8 cellular contexts compared by ENCODE assay signal in the genomic region with DNA sequence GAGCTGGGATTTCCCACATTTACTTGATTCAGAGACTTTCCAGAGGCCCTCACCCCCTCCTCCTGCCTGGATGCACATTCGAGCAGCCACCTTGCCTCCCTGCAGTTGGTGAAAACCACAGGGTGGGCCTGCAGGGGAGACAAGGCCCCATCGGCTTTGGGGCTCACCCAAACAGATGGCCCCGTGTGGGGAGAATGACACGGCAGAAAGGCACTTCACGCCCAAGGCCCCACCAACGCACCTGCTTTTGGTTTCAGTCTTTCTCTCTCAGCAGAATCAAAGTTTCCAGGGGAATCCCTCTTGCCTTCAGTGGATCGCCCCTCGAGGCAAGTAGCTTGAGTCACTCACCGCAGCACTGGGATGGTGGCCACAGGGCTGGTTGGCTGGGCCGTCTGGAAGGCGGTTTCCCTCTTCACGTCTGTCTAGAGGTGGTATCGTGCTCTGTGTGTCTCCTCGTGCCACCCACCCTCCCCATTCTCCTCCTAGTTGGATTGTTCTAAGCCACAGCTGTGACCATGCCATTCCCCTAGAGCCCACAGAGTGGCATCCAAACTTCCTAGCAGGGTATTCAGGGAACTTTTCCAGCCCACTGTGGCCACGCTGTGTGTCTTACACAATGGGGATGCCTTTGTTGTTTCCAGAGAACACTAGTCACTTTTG. TPM values are rescaled to one million over a fixed set of nuclear protein-coding genes. Genes with fewer than 3 reads are reported as not detected.
A peak's percentile ranks its signal among the peaks of the same experiment; 100 is the strongest.
DNase-seq lines count a peak whose midpoint lies in the region; ATAC-seq and TF ChIP-seq lines count a peak whose summit lies in the region.

No MANE protein-coding gene starts in this region.

- CTCF ChIA-PET in activated naive CD4-positive, alpha-beta T cell treated with anti-CD3 and anti-CD28 coated beads, Interleukin-2, amount 10 ng/mL, durations not matched to agents 7 days and 5 days (lab: Charles Lee) = interaction anchor here (0.8 to 1.7 kb wide), 4 partner anchors 12 to 69 kb away, joined by 3 to 7 read pairs (median 4); no protein-coding TSS in a partner anchor

- H3K4me2 ChIP-seq in GM23338 = no peak overlapping the region
- peak overlapping the region; percentile 33 for H3K4me2 ChIP-seq in OCI-LY1 (ENCODE audit: low read length)

- H3K9me3 Mint-ChIP-seq in GM23338 = no peaks in the 10 kb centered on the region
- no peaks in the 10 kb centered on the region for H3K9me3 Mint-ChIP-seq in activated naive CD4-positive, alpha-beta T cell treated with anti-CD3 and anti-CD28 coated beads, Interleukin-2, amount 10 ng/mL, durations not matched to agents 7 days and 5 days

- TF ChIP-seq CTCF in GM12872 (IDR thresholded peaks at IDR 0.05; ENCODE audit: insufficient read depth, low read depth, low read length) = peak; percentile 35; the same call in 2 of the 3 replicates
- 0 out of 4 replicates have a peak, but pooled peaks of 1 of the 2 experiments have one; percentile 5 for TF ChIP-seq CTCF in GM23338 (conservative IDR thresholded peaks at IDR 0.05; ENCODE audit: low read depth in 2 of 2)
- TF ChIP-seq CTCF in OCI-LY1 (IDR thresholded peaks at IDR 0.05; ENCODE audit: low read length) = no peak
- TF ChIP-seq CTCF in spleen (IDR thresholded peaks at IDR 0.05 in 8 of 11, conservative IDR thresholded peaks at IDR 0.05 in 3 of 11) = no peak
- TF ChIP-seq CTCF in thyroid gland (IDR thresholded peaks at IDR 0.05) = no peak

- H3F3A ChIP-seq in GM23338 (replicated peaks; ENCODE audit: low read depth) (no peaks in the 10 kb centered on the region), OCI-LY1 (ENCODE audit: insufficient read depth, low read length) (0 out of 2 replicates have a peak, but pooled peaks cover 3% of the 10 kb centered on the region)

- H3K9ac ChIP-seq in OCI-LY1 (ENCODE audit: low read length) = peak overlapping the region; percentile 36

- H3K4me3 ChIP-seq in GM23338 (no peak overlapping the region), OCI-LY1 (ENCODE audit: low read depth, low read length, poor library complexity, severe bottlenecking) (peak overlapping the region; percentile 1), spleen (peak overlapping the region in 1 of 8 donors; percentile 45), thyroid gland (replicated peaks in 1 of 3) (no peak overlapping the region)

- peak overlapping the region; percentile 28; the same call in 1 of the 2 replicates for H2AFZ ChIP-seq in GM23338
- H2AFZ ChIP-seq in OCI-LY1 (ENCODE audit: low read length) = no peak overlapping the region

- H3K27ac Mint-ChIP-seq in GM23338 = no peak overlapping the region
- H3K27ac Mint-ChIP-seq in activated naive CD4-positive, alpha-beta T cell treated with anti-CD3 and anti-CD28 coated beads, Interleukin-2, amount 10 ng/mL, durations not matched to agents 7 days and 5 days = peak overlapping the region; percentile 81

- H3K9me3 ChIP-seq in OCI-LY1 (ENCODE audit: low read length) = no peaks in the 10 kb centered on the region
- H3K9me3 ChIP-seq in spleen = no peaks in the 10 kb centered on the region
- H3K9me3 ChIP-seq in thyroid gland = no peaks in the 10 kb centered on the region

- intact Hi-C loops in spleen (cut with DNase I; ENCODE audit: low total_unique reads) = no loop called here
- intact Hi-C loops in thyroid gland (cut with DNase I) = no loop called here

- H3K4me1 ChIP-seq in GM23338 (ENCODE audit: insufficient read depth) = peaks cover 1% of the 10 kb centered on the region
- H3K4me1 ChIP-seq in OCI-LY1 (ENCODE audit: insufficient read depth, low read length, severe bottlenecking) = peaks cover 59% of the 10 kb centered on the region
- H3K4me1 ChIP-seq in spleen = peaks cover 0 to 13% (median 0%) of the 10 kb centered on the region in 6 donors
- H3K4me1 ChIP-seq in thyroid gland = peaks cover 0 to 3% of the 10 kb centered on the region in 2 donors

- H3K4me1 Mint-ChIP-seq in GM23338 = peaks cover 5% of the 10 kb centered on the region
- H3K4me1 Mint-ChIP-seq in activated naive CD4-positive, alpha-beta T cell treated with anti-CD3 and anti-CD28 coated beads, Interleukin-2, amount 10 ng/mL, durations not matched to agents 7 days and 5 days = peaks cover 30% of the 10 kb centered on the region

- H3K79me2 ChIP-seq in GM23338 (replicated peaks; ENCODE audit: insufficient read depth) = no peaks in the 10 kb centered on the region
- no peaks in the 10 kb centered on the region for H3K79me2 ChIP-seq in OCI-LY1 (ENCODE audit: insufficient read depth, low read length)

- peaks cover 6% of the 10 kb centered on the region for H3K27me3 Mint-ChIP-seq in GM23338 (ENCODE audit: insufficient read depth, low read depth, poor library complexity)
- H3K27me3 Mint-ChIP-seq in activated naive CD4-positive, alpha-beta T cell treated with anti-CD3 and anti-CD28 coated beads, Interleukin-2, amount 10 ng/mL, durations not matched to agents 7 days and 5 days = peaks cover 4% of the 10 kb centered on the region

- no peaks in the 10 kb centered on the region for H3K9me2 ChIP-seq in GM23338 (ENCODE audit: insufficient read depth)
- H3K9me2 ChIP-seq in OCI-LY1 (ENCODE audit: low read depth, low read length) = no peaks in the 10 kb centered on the region

- H3K36me3 Mint-ChIP-seq in GM23338 (ENCODE audit: low read depth) = no peaks in the 10 kb centered on the region
- H3K36me3 Mint-ChIP-seq in activated naive CD4-positive, alpha-beta T cell treated with anti-CD3 and anti-CD28 coated beads, Interleukin-2, amount 10 ng/mL, durations not matched to agents 7 days and 5 days = no peaks in the 10 kb centered on the region

- no peak for TF ChIP-seq POLR2A in spleen (IDR thresholded peaks at IDR 0.05)
- no peak for TF ChIP-seq POLR2A in thyroid gland (IDR thresholded peaks at IDR 0.05)

- H3K27ac ChIP-seq in GM23338 (ENCODE audit: low read depth) = no peak overlapping the region
- peak overlapping the region; percentile 89 for H3K27ac ChIP-seq in OCI-LY1 (ENCODE audit: low read depth, low read length, poor library complexity, severe bottlenecking)
- H3K27ac ChIP-seq in spleen = peak overlapping the region in 4 of 8 donors; percentile 1 to 60 (median 37)
- no peak overlapping the region for H3K27ac ChIP-seq in thyroid gland

- WGBS in spleen, 5 donors = 30 to 57% (median 38%) methylated on average over 14 to 15 of the region's 15 CpGs
- 75 to 81% methylated on average over 14 to 15 of the region's 15 CpGs for WGBS in thyroid gland, 2 donors

- H3K36me3 ChIP-seq in GM23338 (ENCODE audit: insufficient read depth) (no peaks in the 10 kb centered on the region), OCI-LY1 (ENCODE audit: insufficient read depth, low read length) (no peaks in the 10 kb centered on the region), spleen (no peaks in the 10 kb centered on the region), thyroid gland (no peaks in the 10 kb centered on the region)

- DNase-seq in GM23338 (ENCODE audit: low spot score) = peak; percentile 19
- peak; percentile 75 for DNase-seq in activated naive CD4-positive, alpha-beta T cell treated with anti-CD3 and anti-CD28 coated beads, Interleukin-2, amount 10 ng/mL, durations not matched to agents 7 days and 5 days
- peak; percentile 78 for DNase-seq in spleen
- DNase-seq in ecto neural progenitor cell (ENCODE audit: low spot score) = no peak
- no peak for DNase-seq in HPDE6-E6E7 (ENCODE audit: extremely low spot score)
- no peak for DNase-seq in thyroid gland

- no peak overlapping the region for H3K4me3 Mint-ChIP-seq in GM23338
- peak overlapping the region; percentile 21 for H3K4me3 Mint-ChIP-seq in activated naive CD4-positive, alpha-beta T cell treated with anti-CD3 and anti-CD28 coated beads, Interleukin-2, amount 10 ng/mL, durations not matched to agents 7 days and 5 days

- H4K20me1 ChIP-seq in GM23338 (replicated peaks; ENCODE audit: insufficient read depth) (no peaks in the 10 kb centered on the region), OCI-LY1 (ENCODE audit: insufficient read depth, low read length) (no peaks in the 10 kb centered on the region)

- peak; percentile 50 for ATAC-seq in GM23338

- H3K27me3 ChIP-seq in GM23338 (ENCODE audit: insufficient read depth) (no peaks in the 10 kb centered on the region), OCI-LY1 (ENCODE audit: insufficient read depth, low read length) (no peaks in the 10 kb centered on the region), spleen (replicated peaks in 1 of 7) (no peaks in the 10 kb centered on the region), thyroid gland (no peaks in the 10 kb centered on the region)

RNA-seq across cellular contexts. Expression of gene SEC61B, which starts 31.8 kb away (rescaled TPM):
- 90.5 and 133 TPM in 2 replicates for total RNA-seq in GM23338 (2014; rRNA removed; shearing (Covaris generic))
- polyA plus RNA-seq in GM23338 (2016; fragmentation: Nextera tagmentation; extraction: Ambion mirVana) (602 and 623 TPM in 2 replicates), spleen (100 to 1,000 TPM; 175 to 244 (median 244) TPM)
- total RNA-seq in spleen (100 to 1,000 TPM in 1 of 7 donors, 10 to 100 TPM in 6; 70.4 to 147 (median 86.9) TPM), thyroid gland (100 to 1,000 TPM in 3 of 4 donors, 10 to 100 TPM in 1; 88.3 to 203 (median 130) TPM)

RNA-seq across cellular contexts. Expression of gene ALG2, which starts 32.2 kb away (rescaled TPM):
- 34.3 and 39.7 TPM in 2 replicates for total RNA-seq in GM23338 (2014; rRNA removed; shearing (Covaris generic))
- 28.8 and 31.5 TPM in 2 replicates for polyA plus RNA-seq in GM23338 (2016; fragmentation: Nextera tagmentation; extraction: Ambion mirVana)
- total RNA-seq in spleen = 10 to 100 TPM; 24.6 to 39.5 (median 27.2) TPM
- 10 to 100 TPM; 15.4 to 17.7 (median 16.9) TPM for polyA plus RNA-seq in spleen
- total RNA-seq in thyroid gland = 10 to 100 TPM; 45.0 to 63.9 (median 58.2) TPM

Comparison
In these comparisons a context has a peak if more than half of its experiments do, and no peak if none do; other contexts are left out.
1. DNase-seq: peak in GM23338 (single experiment), activated naive CD4-positive, alpha-beta T cell treated with anti-CD3 and anti-CD28 coated beads, Interleukin-2, amount 10 ng/mL, durations not matched to agents 7 days and 5 days (single experiment) and spleen (single experiment); none in ecto neural progenitor cell (single experiment), HPDE6-E6E7 (single experiment) and thyroid gland (0 of 2).